ENCODE assay signal across 10 cellular contexts in the genomic region with DNA sequence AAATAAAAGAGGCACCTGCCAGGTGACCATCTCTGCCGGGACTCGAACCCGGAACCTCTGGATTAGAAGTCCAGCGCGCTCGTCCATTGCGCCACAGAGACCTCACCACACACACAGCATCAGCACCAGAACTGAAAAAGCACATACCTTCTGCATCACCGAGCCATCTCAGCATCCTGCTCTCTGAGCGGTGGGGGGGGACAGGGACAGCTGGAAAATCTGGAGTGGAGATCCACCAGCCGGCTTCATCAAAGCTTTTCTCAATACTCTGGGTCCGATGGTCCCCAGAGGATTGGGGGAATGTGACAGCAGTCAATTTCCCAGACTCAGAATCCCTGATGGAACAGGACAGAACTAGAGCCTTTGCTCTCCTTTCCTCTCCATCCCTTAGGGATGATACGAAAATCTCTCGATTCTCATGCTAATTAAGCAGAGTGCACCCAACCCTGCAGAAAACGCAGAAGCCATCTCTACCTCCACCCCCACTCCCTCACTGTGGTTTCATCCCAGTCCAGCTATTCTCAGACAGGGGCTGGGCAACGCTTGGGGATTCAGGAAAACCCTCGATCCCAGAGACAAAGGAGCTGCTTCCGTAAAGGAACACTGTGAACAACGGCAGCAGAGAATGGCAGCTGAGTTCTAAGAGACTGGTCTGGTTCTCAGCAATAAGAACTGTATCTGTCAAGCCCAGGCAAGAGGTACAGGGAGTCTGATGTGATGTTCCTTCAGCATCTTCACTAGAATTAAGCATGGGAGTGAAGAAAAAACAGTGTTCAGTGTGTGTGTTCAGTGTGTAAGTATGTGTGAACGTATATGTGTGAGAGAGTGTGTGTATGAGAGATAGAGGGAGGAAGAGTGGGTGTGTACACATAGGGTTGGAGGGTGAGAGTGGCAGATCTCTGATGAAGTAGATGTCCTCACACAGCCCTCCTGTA. TPM values are rescaled to one million over a fixed set of nuclear protein-coding genes. Genes with fewer than 3 reads are reported as not detected.
DNase-seq lines count a peak whose midpoint lies in the region; ATAC-seq, FAIRE-seq and TF ChIP-seq lines count a peak whose summit lies in the region.
"Had no signal": no experiment of that assay in that cellular context is flagged by ENCODE, and none has a peak within 500 bp of the region (broad histone marks: within the 10 kb centered on the region; RNA-seq: fewer than 3 reads in every experiment).

No MANE protein-coding gene starts in this region.

- no peak overlapping the region for H3K18ac ChIP-seq in H1 (ENCODE audit: extremely low read depth, low read length)

- no peaks in the 10 kb centered on the region for H3K23me2 ChIP-seq in H1 (ENCODE audit: low read depth, low read length)

- H4K20me1 ChIP-seq in H1 (replicated peaks in 1 of 2; ENCODE audit: control insufficient read depth in 1 of 2, insufficient read depth in 2 of 2, low read length in 2 of 2): peaks cover 0 to 2% of the 10 kb centered on the region in 2 experiments

- peak overlapping the region; percentile 18; the same call in 1 of the 2 replicates for H2BK15ac ChIP-seq in H1 (ENCODE audit: low read length)

- peak overlapping the region; percentile 65; the same call in 1 of the 2 replicates for H2AK5ac ChIP-seq in H1 (ENCODE audit: low read depth, low read length)

- peaks cover 0 to 5% of the 10 kb centered on the region in 2 donors for H3K4me1 Mint-ChIP-seq in natural killer cell treated with Interleukin-12 subunit alpha and Interleukin-12 subunit beta and Interleukin-15 and Interleukin-18, amount 100 ng/mL, for 72 hours (ENCODE audit: low read depth in 2 of 2)

- H2BK12ac ChIP-seq in H1 (ENCODE audit: low read depth, low read length): 0 out of 2 replicates have a peak overlapping the region, but pooled peaks have one; percentile 54

- no peak overlapping the region for H3K4me3 Mint-ChIP-seq in natural killer cell treated with Interleukin-12 subunit alpha and Interleukin-12 subunit beta and Interleukin-15 and Interleukin-18, amount 100 ng/mL, for 72 hours

- no peak overlapping the region for H3K9ac ChIP-seq in H1 (replicated peaks in 1 of 4; ENCODE audit: extremely low read depth in 1 of 4, low read depth in 3 of 4, low read length in 3 of 4)

- H4K5ac ChIP-seq in H1 (ENCODE audit: insufficient read length, low read depth, low read length): no peak overlapping the region

- H3K27ac Mint-ChIP-seq in natural killer cell treated with Interleukin-12 subunit alpha and Interleukin-12 subunit beta and Interleukin-15 and Interleukin-18, amount 100 ng/mL, for 72 hours: no peak overlapping the region

- TF ChIP-seq POLR2A in H1 (IDR thresholded peaks at IDR 0.05; ENCODE audit: control extremely low read depth in 1 of 2, low read depth in 2 of 2, low read length in 2 of 2): no peak

- H3K27ac ChIP-seq in H1 (ENCODE audit: low read depth, low read length): no peak overlapping the region
- H3K27ac ChIP-seq: epithelial cell of prostate had no signal

- peaks cover 21 to 22% of the 10 kb centered on the region in 2 donors for H3K27me3 Mint-ChIP-seq in natural killer cell treated with Interleukin-12 subunit alpha and Interleukin-12 subunit beta and Interleukin-15 and Interleukin-18, amount 100 ng/mL, for 72 hours

- H2BK5ac ChIP-seq in H1 (ENCODE audit: low read depth, low read length): no peak overlapping the region

- H4K8ac ChIP-seq in H1 (ENCODE audit: extremely low read depth, insufficient read depth, low read length): no peak overlapping the region

- 0 out of 2 replicates have a peak overlapping the region, but pooled peaks have one; percentile 38 for H2AFZ ChIP-seq in H1 (ENCODE audit: low read length)

- H3K27me3 ChIP-seq in H1 (replicated peaks in 1 of 4; ENCODE audit: control insufficient read depth in 3 of 4, extremely low read depth in 1 of 4, insufficient read depth in 3 of 4, low read length in 3 of 4): no peaks in the 10 kb centered on the region

- H2BK120ac ChIP-seq in H1 (replicated peaks; ENCODE audit: low read depth, low read length): no peak overlapping the region

- 59 to 100% methylated on average over 1 to 19 of the region's 19 CpGs for WGBS in H1 (ENCODE audit: extremely low coverage in 1 of 2, insufficient coverage in 1 of 2, insufficient read length in 1 of 2, insufficient replicate concordance in 2 of 2, low coverage in 1 of 2, low lambda C conversion rate in 2 of 2, missing lambda C conversion rate in 1 of 2), 2 experiments

- H4K91ac ChIP-seq in H1 (replicated peaks; ENCODE audit: insufficient read length, low read length): no peak overlapping the region

- H3K9me3 ChIP-seq in H1 (ENCODE audit: insufficient read depth in 2 of 2, low read depth in 1 of 2, low read length in 1 of 2): no peaks in the 10 kb centered on the region

- TF ChIP-seq EP300 in H1 (IDR thresholded peaks at IDR 0.05; ENCODE audit: borderline replicate concordance in 1 of 2, low read depth in 2 of 2, low read length in 2 of 2): no peak

- H3K4me3 ChIP-seq in H1 (ENCODE audit: extremely low read depth in 1 of 4, insufficient read depth in 2 of 4, low read depth in 3 of 4, low read length in 4 of 4): peak overlapping the region; percentile 10 to 44 (median 20); a peak in 5 of 8 replicates

- no peak overlapping the region for H3K56ac ChIP-seq in H1 (replicated peaks; ENCODE audit: insufficient read length, low read depth, low read length)

- no peak for TF ChIP-seq CTCF in H1 (IDR thresholded peaks at IDR 0.05; ENCODE audit: control extremely low read depth in 1 of 3, insufficient read depth in 1 of 3, low read depth in 1 of 3, low read length in 3 of 3)

- H3K79me2 ChIP-seq in H1 (ENCODE audit: control insufficient read depth in 1 of 2, insufficient read depth in 2 of 2, low read length in 2 of 2): no peaks in the 10 kb centered on the region

- ATAC-seq in natural killer cell treated with Interleukin-12 subunit alpha and Interleukin-12 subunit beta and Interleukin-15 and Interleukin-18, amount 100 ng/mL, for 72 hours: no peak
- ATAC-seq in HG03045 (IDR thresholded peaks at IDR 0.05; ENCODE audit: unreplicated experiment): no peak

- 0 out of 2 replicates have a peak overlapping the region, but pooled peaks have one; percentile 23 for H2BK20ac ChIP-seq in H1 (ENCODE audit: low read length)

- H3K4ac ChIP-seq in H1 (replicated peaks; ENCODE audit: insufficient read length, low read depth, low read length): no peak overlapping the region

- peak; percentile 6 for DNase-seq in NCI-H1436 (lab: John Stamatoyannopoulos, UW)
- DNase-seq in NCI-H1436 treated with DMSO at 0.1 percent for 48 hours (lab: John Stamatoyannopoulos, UW): no peak
- peak; percentile 83 to 89 for DNase-seq in NCI-H524 (lab: John Stamatoyannopoulos, UW)
- DNase-seq in H1 (ENCODE audit: low read depth in 1 of 2, low spot score in 2 of 2): peak in 1 of 2 experiments; percentile 58
- peak; percentile 82 for DNase-seq in occipital lobe (lab: John Stamatoyannopoulos, UW)
- DNase-seq in natural killer cell treated with Interleukin-12 subunit alpha and Interleukin-12 subunit beta and Interleukin-15 and Interleukin-18, amount 100 ng/mL, for 72 hours (ENCODE audit: low spot score): no peak
- no peak for DNase-seq in activated naive CD4-positive, alpha-beta T cell treated with anti-CD3 and anti-CD28 coated beads, Interleukin-2, amount 50 U/mL, for 16 hours
- DNase-seq: KG1 had no signal

- no peaks in the 10 kb centered on the region for H3K36me3 Mint-ChIP-seq in natural killer cell treated with Interleukin-12 subunit alpha and Interleukin-12 subunit beta and Interleukin-15 and Interleukin-18, amount 100 ng/mL, for 72 hours

- POLR2A ChIA-PET in H1 (lab: Charles Lee; ENCODE audit: partially characterized antibody): interaction anchor here (0.8 to 2.2 kb wide), 2 partner anchors 10 to 69 kb away, joined by 3 to 5 read pairs; no protein-coding TSS in a partner anchor

- H3K23ac ChIP-seq in H1 (ENCODE audit: insufficient read length): no peak overlapping the region

- CTCF ChIA-PET in H1 (lab: Charles Lee; ENCODE audit: partially characterized antibody): interaction anchor here (0.8 to 30.1 kb wide), 7 partner anchors 9 to 749 kb away, joined by 3 to 660 read pairs (median 3); a partner anchor contains a TSS

- H3K14ac ChIP-seq in H1 (ENCODE audit: insufficient read length): no peak overlapping the region

- no peak for TF ChIP-seq RAD21 in H1 (IDR thresholded peaks at IDR 0.05 in 1 of 2, conservative IDR thresholded peaks at IDR 0.05 in 1 of 2; ENCODE audit: low read depth in 2 of 2, low read length in 2 of 2)

- H3K36me3 ChIP-seq in H1 (ENCODE audit: control insufficient read depth in 2 of 4, insufficient read depth in 4 of 4, low read length in 3 of 4): no peaks in the 10 kb centered on the region

- peak overlapping the region; percentile 54 to 66 for H3K4me2 ChIP-seq in H1 (ENCODE audit: insufficient read depth in 1 of 2, low read depth in 2 of 2, low read length in 2 of 2)

- no peaks in the 10 kb centered on the region for H3K79me1 ChIP-seq in H1 (ENCODE audit: low read depth, low read length)

- FAIRE-seq in H1 (lab: Jason Lieb, UNC): peak; percentile 84

- H3K4me1 ChIP-seq in H1 (replicated peaks in 1 of 4; ENCODE audit: control insufficient read depth in 3 of 4, insufficient read depth in 4 of 4, low read length in 3 of 4): peaks cover 6 to 12% (median 7%) of the 10 kb centered on the region in 4 experiments

- no peaks in the 10 kb centered on the region for H3K9me3 Mint-ChIP-seq in natural killer cell treated with Interleukin-12 subunit alpha and Interleukin-12 subunit beta and Interleukin-15 and Interleukin-18, amount 100 ng/mL, for 72 hours

TF ChIP-seq in H1, 55 proteins besides CTCF, POLR2A, EP300 and RAD21 (continues in another document):
- TF ChIP-seq SP2 (IDR thresholded peaks at IDR 0.05; ENCODE audit: low read length): no peak
- TF ChIP-seq JUND (IDR thresholded peaks at IDR 0.05; ENCODE audit: low read length): no peak
- TF ChIP-seq, protein P1, sequence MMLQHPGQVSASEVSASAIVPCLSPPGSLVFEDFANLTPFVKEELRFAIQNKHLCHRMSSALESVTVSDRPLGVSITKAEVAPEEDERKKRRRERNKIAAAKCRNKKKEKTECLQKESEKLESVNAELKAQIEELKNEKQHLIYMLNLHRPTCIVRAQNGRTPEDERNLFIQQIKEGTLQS (IDR thresholded peaks at IDR 0.05; ENCODE audit: insufficient read depth, low read depth, low read length): no peak
- no peak for TF ChIP-seq POLR2AphosphoS5 (IDR thresholded peaks at IDR 0.05; ENCODE audit: low read depth, low read length)

RNA-seq across cellular contexts. Expression of a gene that starts 29.6 kb away (rescaled TPM):
- total RNA-seq in H1 (2021; fragmentation: NEBNext Ultra II Directional; extraction: Animal tissue kit (Norgen Biotek cat#: 25700)): 8.3 and 8.9 TPM in 2 replicates
- 8.0 and 8.5 TPM in 2 replicates for polyA plus RNA-seq in H1 (2011; rRNA removed)
- 8.1 TPM for polyA plus RNA-seq in H1 (2011; cell fraction: cytosol; rRNA removed)
- 14.4 TPM for polyA plus RNA-seq in H1 (2011; cell fraction: nucleus; rRNA removed)
- polyA plus RNA-seq in H1 (2012, experiment 1 of 2): 6.9 to 12.6 TPM (median 10.8 TPM) in 4 replicates
- polyA plus RNA-seq in H1 (2012, experiment 2 of 2): 6.8 TPM
- 4.3 TPM for polyA plus RNA-seq in H1 (2013, experiment 1 of 2)
- polyA plus RNA-seq in H1 (2013, experiment 2 of 2): 4.5 TPM
- 9.8 and 10.1 TPM in 2 replicates for polyA minus RNA-seq in H1 (2011; rRNA and poly(A)+ RNA removed)
- 5.8 TPM for polyA minus RNA-seq in H1 (2011; cell fraction: cytosol; rRNA and poly(A)+ RNA removed)
- polyA minus RNA-seq in H1 (2011; cell fraction: nucleus; rRNA and poly(A)+ RNA removed): 4.6 TPM
- 112 TPM for total RNA-seq in occipital lobe
- total RNA-seq in natural killer cell treated with Interleukin-12 subunit alpha and Interleukin-12 subunit beta and Interleukin-15 and Interleukin-18, amount 100 ng/mL, for 72 hours: not detected

Comparison
In these comparisons a context has a peak if more than half of its experiments do, and no peak if none do; other contexts are left out.
1. DNase-seq: peak in NCI-H1436 (single experiment), NCI-H524 (2 of 2) and occipital lobe (single experiment); none in NCI-H1436 treated with DMSO at 0.1 percent for 48 hours (single experiment), natural killer cell treated with Interleukin-12 subunit alpha and Interleukin-12 subunit beta and Interleukin-15 and Interleukin-18, amount 100 ng/mL, for 72 hours (single experiment) and activated naive CD4-positive, alpha-beta T cell treated with anti-CD3 and anti-CD28 coated beads, Interleukin-2, amount 50 U/mL, for 16 hours (single experiment).
2. RNA of a gene that starts 29.6 kb away (total RNA-seq): 112 TPM in occipital lobe (single experiment); 8.3 to 8.9 TPM in H1 and not detected in natural killer cell treated with Interleukin-12 subunit alpha and Interleukin-12 subunit beta and Interleukin-15 and Interleukin-18, amount 100 ng/mL, for 72 hours; every median in the first group is over 10 times any median in the second.